In the genomic region with DNA sequence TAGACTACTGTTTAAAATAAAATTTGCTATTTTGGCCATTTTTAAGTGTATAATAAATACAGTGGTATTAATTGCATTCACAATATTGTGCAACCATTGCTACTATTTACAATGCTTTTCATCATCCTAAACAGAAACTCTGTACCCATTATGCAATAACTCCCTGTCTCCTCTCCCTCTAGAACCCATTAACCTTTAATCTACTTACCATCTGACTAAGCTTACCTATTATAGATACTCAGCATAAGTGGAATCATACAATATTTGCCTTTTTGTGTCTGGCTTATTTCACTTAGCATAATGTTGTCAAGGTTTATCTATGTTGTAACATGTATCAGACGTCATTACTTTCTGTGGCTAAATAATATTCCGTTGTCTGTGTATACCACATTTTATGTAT, we compare ENCODE assay signal across 1 cellular context.
TF ChIP-seq lines count a peak whose summit lies in the region.

No MANE protein-coding gene starts in this region.

TF ChIP-seq in HepG2, 621 proteins besides CTCF, POLR2A, EP300 and RAD21 (continued from another document and continues in another):
- TF ChIP-seq, protein P1, sequence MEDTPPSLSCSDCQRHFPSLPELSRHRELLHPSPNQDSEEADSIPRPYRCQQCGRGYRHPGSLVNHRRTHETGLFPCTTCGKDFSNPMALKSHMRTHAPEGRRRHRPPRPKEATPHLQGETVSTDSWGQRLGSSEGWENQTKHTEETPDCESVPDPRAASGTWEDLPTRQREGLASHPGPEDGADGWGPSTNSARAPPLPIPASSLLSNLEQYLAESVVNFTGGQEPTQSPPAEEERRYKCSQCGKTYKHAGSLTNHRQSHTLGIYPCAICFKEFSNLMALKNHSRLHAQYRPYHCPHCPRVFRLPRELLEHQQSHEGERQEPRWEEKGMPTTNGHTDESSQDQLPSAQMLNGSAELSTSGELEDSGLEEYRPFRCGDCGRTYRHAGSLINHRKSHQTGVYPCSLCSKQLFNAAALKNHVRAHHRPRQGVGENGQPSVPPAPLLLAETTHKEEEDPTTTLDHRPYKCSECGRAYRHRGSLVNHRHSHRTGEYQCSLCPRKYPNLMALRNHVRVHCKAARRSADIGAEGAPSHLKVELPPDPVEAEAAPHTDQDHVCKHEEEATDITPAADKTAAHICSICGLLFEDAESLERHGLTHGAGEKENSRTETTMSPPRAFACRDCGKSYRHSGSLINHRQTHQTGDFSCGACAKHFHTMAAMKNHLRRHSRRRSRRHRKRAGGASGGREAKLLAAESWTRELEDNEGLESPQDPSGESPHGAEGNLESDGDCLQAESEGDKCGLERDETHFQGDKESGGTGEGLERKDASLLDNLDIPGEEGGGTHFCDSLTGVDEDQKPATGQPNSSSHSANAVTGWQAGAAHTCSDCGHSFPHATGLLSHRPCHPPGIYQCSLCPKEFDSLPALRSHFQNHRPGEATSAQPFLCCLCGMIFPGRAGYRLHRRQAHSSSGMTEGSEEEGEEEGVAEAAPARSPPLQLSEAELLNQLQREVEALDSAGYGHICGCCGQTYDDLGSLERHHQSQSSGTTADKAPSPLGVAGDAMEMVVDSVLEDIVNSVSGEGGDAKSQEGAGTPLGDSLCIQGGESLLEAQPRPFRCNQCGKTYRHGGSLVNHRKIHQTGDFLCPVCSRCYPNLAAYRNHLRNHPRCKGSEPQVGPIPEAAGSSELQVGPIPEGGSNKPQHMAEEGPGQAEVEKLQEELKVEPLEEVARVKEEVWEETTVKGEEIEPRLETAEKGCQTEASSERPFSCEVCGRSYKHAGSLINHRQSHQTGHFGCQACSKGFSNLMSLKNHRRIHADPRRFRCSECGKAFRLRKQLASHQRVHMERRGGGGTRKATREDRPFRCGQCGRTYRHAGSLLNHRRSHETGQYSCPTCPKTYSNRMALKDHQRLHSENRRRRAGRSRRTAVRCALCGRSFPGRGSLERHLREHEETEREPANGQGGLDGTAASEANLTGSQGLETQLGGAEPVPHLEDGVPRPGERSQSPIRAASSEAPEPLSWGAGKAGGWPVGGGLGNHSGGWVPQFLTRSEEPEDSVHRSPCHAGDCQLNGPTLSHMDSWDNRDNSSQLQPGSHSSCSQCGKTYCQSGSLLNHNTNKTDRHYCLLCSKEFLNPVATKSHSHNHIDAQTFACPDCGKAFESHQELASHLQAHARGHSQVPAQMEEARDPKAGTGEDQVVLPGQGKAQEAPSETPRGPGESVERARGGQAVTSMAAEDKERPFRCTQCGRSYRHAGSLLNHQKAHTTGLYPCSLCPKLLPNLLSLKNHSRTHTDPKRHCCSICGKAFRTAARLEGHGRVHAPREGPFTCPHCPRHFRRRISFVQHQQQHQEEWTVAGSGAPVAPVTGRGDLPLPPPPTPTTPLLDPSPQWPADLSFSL (CRISPR knock-in tag; IDR thresholded peaks at IDR 0.05), result no peak
- TF ChIP-seq, protein P2, sequence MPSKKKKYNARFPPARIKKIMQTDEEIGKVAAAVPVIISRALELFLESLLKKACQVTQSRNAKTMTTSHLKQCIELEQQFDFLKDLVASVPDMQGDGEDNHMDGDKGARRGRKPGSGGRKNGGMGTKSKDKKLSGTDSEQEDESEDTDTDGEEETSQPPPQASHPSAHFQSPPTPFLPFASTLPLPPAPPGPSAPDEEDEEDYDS (CRISPR knock-in tag; IDR thresholded peaks at IDR 0.05), result no peak
- TF ChIP-seq ARNT2 (CRISPR knock-in tag; IDR thresholded peaks at IDR 0.05; ENCODE audit: low read depth) (no peak), IKZF1 (IDR thresholded peaks at IDR 0.05) (no peak), ZNF124 (CRISPR knock-in tag; IDR thresholded peaks at IDR 0.05) (0 out of 2 replicates have a peak, but pooled peaks have one; percentile 34), MAF1 (CRISPR knock-in tag; IDR thresholded peaks at IDR 0.05; ENCODE audit: borderline replicate concordance) (no peak), ZNF317 (CRISPR knock-in tag; IDR thresholded peaks at IDR 0.05) (peak; percentile 69; the same call in 1 of the 2 replicates), NCOR1 (IDR thresholded peaks at IDR 0.05; ENCODE audit: borderline replicate concordance, low read length) (peak; percentile 89), SMAD1 (CRISPR knock-in tag; IDR thresholded peaks at IDR 0.05; ENCODE audit: borderline replicate concordance, low read depth) (no peak), NFE2L1 (CRISPR knock-in tag; IDR thresholded peaks at IDR 0.05; ENCODE audit: borderline replicate concordance) (no peak), ZNF382 (CRISPR knock-in tag; IDR thresholded peaks at IDR 0.05; ENCODE audit: borderline replicate concordance) (no peak), REL (CRISPR knock-in tag; conservative IDR thresholded peaks at IDR 0.05) (no peak), ZNF138 (CRISPR knock-in tag; IDR thresholded peaks at IDR 0.05; ENCODE audit: low read depth) (no peak), HNF4G (IDR thresholded peaks at IDR 0.05; ENCODE audit: borderline replicate concordance, low read depth, low read length) (peak; percentile 90), HNF4G (CRISPR knock-in tag; IDR thresholded peaks at IDR 0.05; ENCODE audit: borderline replicate concordance, low read depth) (no peak), RFXANK (CRISPR knock-in tag; IDR thresholded peaks at IDR 0.05) (no peak), SP2 (CRISPR knock-in tag; IDR thresholded peaks at IDR 0.05) (no peak), GATAD2A (CRISPR knock-in tag; IDR thresholded peaks at IDR 0.05) (peak; percentile 96), CBFB (CRISPR knock-in tag; IDR thresholded peaks at IDR 0.05) (no peak)
- TF ChIP-seq, protein P3, sequence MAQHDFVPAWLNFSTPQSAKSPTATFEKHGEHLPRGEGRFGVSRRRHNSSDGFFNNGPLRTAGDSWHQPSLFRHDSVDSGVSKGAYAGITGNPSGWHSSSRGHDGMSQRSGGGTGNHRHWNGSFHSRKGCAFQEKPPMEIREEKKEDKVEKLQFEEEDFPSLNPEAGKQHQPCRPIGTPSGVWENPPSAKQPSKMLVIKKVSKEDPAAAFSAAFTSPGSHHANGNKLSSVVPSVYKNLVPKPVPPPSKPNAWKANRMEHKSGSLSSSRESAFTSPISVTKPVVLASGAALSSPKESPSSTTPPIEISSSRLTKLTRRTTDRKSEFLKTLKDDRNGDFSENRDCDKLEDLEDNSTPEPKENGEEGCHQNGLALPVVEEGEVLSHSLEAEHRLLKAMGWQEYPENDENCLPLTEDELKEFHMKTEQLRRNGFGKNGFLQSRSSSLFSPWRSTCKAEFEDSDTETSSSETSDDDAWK (CRISPR knock-in tag; IDR thresholded peaks at IDR 0.05), result no peak
- TF ChIP-seq, protein P4, sequence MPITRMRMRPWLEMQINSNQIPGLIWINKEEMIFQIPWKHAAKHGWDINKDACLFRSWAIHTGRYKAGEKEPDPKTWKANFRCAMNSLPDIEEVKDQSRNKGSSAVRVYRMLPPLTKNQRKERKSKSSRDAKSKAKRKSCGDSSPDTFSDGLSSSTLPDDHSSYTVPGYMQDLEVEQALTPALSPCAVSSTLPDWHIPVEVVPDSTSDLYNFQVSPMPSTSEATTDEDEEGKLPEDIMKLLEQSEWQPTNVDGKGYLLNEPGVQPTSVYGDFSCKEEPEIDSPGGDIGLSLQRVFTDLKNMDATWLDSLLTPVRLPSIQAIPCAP (CRISPR knock-in tag; IDR thresholded peaks at IDR 0.05; ENCODE audit: low read depth), result no peak
- TF ChIP-seq, protein P5, sequence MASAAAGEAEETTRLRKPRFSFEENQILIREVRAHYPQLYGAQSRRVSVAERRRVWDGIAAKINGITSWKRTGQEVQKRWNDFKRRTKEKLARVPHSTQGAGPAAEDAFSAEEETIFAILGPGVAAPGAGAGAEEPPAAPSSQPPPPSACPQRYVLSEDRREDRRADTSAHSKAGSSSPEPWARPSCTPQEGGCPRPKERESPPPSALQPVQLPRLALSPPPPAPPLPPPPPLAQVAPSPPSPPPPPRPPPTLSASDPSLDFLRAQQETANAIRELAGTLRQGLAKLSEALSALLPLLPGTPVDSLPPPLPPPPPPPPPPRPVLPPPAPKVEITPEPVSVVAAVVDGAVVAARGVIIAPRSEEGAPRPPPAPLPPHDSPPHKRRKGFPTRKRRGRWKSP (CRISPR knock-in tag; IDR thresholded peaks at IDR 0.05), result peak; percentile 32; the same call in 1 of the 2 replicates
- TF ChIP-seq, protein P6, sequence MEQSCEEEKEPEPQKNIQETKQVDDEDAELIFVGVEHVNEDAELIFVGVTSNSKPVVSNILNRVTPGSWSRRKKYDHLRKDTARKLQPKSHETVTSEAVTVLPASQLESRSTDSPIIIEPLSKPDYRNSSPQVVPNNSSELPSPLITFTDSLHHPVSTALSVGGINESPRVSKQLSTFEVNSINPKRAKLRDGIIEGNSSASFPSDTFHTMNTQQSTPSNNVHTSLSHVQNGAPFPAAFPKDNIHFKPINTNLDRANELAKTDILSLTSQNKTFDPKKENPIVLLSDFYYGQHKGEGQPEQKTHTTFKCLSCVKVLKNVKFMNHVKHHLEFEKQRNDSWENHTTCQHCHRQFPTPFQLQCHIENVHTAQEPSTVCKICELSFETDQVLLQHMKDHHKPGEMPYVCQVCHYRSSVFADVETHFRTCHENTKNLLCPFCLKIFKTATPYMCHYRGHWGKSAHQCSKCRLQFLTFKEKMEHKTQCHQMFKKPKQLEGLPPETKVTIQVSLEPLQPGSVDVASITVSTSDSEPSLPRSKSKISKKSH (CRISPR knock-in tag; IDR thresholded peaks at IDR 0.05; ENCODE audit: borderline replicate concordance), result no peak
- TF ChIP-seq, protein P7, sequence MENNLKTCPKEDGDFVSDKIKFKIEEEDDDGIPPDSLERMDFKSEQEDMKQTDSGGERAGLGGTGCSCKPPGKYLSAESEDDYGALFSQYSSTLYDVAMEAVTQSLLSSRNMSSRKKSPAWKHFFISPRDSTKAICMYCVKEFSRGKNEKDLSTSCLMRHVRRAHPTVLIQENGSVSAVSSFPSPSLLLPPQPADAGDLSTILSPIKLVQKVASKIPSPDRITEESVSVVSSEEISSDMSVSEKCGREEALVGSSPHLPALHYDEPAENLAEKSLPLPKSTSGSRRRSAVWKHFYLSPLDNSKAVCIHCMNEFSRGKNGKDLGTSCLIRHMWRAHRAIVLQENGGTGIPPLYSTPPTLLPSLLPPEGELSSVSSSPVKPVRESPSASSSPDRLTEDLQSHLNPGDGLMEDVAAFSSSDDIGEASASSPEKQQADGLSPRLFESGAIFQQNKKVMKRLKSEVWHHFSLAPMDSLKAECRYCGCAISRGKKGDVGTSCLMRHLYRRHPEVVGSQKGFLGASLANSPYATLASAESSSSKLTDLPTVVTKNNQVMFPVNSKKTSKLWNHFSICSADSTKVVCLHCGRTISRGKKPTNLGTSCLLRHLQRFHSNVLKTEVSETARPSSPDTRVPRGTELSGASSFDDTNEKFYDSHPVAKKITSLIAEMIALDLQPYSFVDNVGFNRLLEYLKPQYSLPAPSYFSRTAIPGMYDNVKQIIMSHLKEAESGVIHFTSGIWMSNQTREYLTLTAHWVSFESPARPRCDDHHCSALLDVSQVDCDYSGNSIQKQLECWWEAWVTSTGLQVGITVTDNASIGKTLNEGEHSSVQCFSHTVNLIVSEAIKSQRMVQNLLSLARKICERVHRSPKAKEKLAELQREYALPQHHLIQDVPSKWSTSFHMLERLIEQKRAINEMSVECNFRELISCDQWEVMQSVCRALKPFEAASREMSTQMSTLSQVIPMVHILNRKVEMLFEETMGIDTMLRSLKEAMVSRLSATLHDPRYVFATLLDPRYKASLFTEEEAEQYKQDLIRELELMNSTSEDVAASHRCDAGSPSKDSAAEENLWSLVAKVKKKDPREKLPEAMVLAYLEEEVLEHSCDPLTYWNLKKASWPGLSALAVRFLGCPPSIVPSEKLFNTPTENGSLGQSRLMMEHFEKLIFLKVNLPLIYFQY (CRISPR knock-in tag; IDR thresholded peaks at IDR 0.05; ENCODE audit: borderline replicate concordance), result no peak; the same call in 1 of the 2 replicates
- TF ChIP-seq, protein P8, sequence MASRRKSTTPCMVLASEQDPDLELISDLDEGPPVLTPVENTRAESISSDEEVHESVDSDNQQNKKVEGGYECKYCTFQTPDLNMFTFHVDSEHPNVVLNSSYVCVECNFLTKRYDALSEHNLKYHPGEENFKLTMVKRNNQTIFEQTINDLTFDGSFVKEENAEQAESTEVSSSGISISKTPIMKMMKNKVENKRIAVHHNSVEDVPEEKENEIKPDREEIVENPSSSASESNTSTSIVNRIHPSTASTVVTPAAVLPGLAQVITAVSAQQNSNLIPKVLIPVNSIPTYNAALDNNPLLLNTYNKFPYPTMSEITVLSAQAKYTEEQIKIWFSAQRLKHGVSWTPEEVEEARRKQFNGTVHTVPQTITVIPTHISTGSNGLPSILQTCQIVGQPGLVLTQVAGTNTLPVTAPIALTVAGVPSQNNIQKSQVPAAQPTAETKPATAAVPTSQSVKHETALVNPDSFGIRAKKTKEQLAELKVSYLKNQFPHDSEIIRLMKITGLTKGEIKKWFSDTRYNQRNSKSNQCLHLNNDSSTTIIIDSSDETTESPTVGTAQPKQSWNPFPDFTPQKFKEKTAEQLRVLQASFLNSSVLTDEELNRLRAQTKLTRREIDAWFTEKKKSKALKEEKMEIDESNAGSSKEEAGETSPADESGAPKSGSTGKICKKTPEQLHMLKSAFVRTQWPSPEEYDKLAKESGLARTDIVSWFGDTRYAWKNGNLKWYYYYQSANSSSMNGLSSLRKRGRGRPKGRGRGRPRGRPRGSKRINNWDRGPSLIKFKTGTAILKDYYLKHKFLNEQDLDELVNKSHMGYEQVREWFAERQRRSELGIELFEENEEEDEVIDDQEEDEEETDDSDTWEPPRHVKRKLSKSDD (CRISPR knock-in tag; IDR thresholded peaks at IDR 0.05; ENCODE audit: low read depth), result no peak
- TF ChIP-seq, protein P9, sequence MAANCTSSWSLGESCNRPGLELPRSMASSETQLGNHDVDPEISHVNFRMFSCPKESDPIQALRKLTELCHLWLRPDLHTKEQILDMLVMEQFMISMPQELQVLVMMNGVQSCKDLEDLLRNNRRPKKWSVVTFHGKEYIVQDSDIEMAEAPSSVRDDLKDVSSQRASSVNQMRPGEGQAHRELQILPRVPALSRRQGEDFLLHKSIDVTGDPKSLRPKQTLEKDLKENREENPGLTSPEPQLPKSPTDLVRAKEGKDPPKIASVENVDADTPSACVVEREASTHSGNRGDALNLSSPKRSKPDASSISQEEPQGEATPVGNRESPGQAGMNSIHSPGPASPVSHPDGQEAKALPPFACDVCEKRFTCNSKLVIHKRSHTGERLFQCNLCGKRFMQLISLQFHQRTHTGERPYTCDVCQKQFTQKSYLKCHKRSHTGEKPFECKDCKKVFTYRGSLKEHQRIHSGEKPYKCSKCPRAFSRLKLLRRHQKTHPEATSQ (CRISPR knock-in tag; IDR thresholded peaks at IDR 0.05; ENCODE audit: borderline replicate concordance), result no peak
- TF ChIP-seq, protein P10, sequence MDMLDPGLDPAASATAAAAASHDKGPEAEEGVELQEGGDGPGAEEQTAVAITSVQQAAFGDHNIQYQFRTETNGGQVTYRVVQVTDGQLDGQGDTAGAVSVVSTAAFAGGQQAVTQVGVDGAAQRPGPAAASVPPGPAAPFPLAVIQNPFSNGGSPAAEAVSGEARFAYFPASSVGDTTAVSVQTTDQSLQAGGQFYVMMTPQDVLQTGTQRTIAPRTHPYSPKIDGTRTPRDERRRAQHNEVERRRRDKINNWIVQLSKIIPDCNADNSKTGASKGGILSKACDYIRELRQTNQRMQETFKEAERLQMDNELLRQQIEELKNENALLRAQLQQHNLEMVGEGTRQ (IDR thresholded peaks at IDR 0.05; ENCODE audit: low read depth, low read length), result no peak
- TF ChIP-seq, protein P10 (CRISPR knock-in tag; IDR thresholded peaks at IDR 0.05; ENCODE audit: borderline replicate concordance), result no peak
